ENCODE assay signal across 1 cellular context in the genomic region with DNA sequence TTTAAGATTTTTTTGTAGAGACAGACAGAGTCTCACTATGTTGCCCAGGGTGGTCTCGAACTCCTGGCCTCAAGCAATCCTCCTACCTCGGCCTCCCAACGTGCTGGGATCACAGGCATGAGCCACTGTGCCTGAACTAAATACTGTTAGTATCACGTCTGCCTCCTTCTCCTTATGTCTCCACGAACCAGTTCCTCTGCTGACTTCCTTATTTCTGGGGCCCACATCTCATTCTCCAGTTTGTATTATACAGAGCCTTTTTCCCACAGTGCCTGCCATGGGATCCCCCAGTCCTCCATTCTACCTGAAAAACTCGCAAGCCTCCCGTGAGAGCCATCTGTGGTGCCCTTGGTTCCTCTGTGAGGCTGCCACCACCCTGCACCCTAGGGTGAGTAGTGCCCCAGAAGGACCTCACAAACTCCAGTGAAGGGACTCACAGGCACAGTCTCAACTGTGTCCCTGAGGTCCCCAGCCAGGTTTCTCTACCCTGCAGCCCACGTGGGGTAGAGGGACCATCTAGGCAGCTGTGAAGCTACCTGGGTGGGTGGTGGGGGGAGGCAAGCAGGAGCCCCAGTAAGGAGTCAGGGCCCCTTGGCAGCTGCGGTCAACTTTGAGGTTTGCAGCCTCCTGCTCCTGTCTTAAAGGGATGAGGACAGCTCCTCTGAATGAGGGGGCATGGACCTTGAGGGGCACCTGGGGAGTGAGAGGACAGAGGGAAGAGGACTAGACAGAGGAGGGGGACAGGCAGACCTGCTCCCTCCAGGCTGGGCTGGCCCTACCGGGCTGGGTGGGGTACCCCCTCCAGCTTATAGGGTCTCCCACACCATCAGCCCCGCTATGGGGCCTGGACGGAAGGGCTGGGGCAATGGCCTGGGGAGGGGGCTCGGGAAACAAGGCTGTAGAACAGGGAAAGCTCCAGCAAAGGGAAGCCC.
TF ChIP-seq lines count a peak whose summit lies in the region.

No MANE protein-coding gene starts in this region.

TF ChIP-seq in IMR-90, 13 proteins besides CTCF, POLR2A, EP300 and RAD21:
- no peak for TF ChIP-seq CEBPB (IDR thresholded peaks at IDR 0.05; ENCODE audit: low read depth, low read length)
- TF ChIP-seq MAFK (IDR thresholded peaks at IDR 0.05; ENCODE audit: low read depth, low read length) = no peak
- no peak for TF ChIP-seq NFE2L2 (IDR thresholded peaks at IDR 0.05; ENCODE audit: low read depth, low read length)
- TF ChIP-seq, protein P1, sequence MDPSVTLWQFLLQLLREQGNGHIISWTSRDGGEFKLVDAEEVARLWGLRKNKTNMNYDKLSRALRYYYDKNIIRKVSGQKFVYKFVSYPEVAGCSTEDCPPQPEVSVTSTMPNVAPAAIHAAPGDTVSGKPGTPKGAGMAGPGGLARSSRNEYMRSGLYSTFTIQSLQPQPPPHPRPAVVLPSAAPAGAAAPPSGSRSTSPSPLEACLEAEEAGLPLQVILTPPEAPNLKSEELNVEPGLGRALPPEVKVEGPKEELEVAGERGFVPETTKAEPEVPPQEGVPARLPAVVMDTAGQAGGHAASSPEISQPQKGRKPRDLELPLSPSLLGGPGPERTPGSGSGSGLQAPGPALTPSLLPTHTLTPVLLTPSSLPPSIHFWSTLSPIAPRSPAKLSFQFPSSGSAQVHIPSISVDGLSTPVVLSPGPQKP (IDR thresholded peaks at IDR 0.05; ENCODE audit: borderline replicate concordance, low read depth, low read length) = no peak
- TF ChIP-seq BHLHE40 (IDR thresholded peaks at IDR 0.05; ENCODE audit: low read depth, low read length) = no peak
- TF ChIP-seq RCOR1 (IDR thresholded peaks at IDR 0.05; ENCODE audit: insufficient replicate concordance, low read length) = no peak
- TF ChIP-seq RFX5 (IDR thresholded peaks at IDR 0.05; ENCODE audit: low read depth, low read length) = no peak
- no peak for TF ChIP-seq FOS (IDR thresholded peaks at IDR 0.05; ENCODE audit: low read depth, low read length)
- no peak for TF ChIP-seq MXI1 (IDR thresholded peaks at IDR 0.05; ENCODE audit: borderline replicate concordance, low read depth, low read length)
- TF ChIP-seq, protein P2, sequence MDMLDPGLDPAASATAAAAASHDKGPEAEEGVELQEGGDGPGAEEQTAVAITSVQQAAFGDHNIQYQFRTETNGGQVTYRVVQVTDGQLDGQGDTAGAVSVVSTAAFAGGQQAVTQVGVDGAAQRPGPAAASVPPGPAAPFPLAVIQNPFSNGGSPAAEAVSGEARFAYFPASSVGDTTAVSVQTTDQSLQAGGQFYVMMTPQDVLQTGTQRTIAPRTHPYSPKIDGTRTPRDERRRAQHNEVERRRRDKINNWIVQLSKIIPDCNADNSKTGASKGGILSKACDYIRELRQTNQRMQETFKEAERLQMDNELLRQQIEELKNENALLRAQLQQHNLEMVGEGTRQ (IDR thresholded peaks at IDR 0.05; ENCODE audit: low read depth, low read length) = no peak
- no peak for TF ChIP-seq MAZ (IDR thresholded peaks at IDR 0.05; ENCODE audit: borderline replicate concordance, low read depth, low read length)
- no peak for TF ChIP-seq CHD1 (IDR thresholded peaks at IDR 0.05; ENCODE audit: low read depth, low read length)
- TF ChIP-seq SMC3 (IDR thresholded peaks at IDR 0.05; ENCODE audit: low read depth, low read length) = no peak
TF ChIP-seq in IMR-90: peak in this region for 0.
